In genomic region chr9:103483471-103484096, GRCh38 we compare ENCODE assay signal across 24 cellular contexts.
DNase-seq lines count a peak whose midpoint lies in the region; ATAC-seq, FAIRE-seq and TF ChIP-seq lines count a peak whose summit lies in the region.
"Had no signal": no experiment of that assay in that cellular context is flagged by ENCODE, and none has a peak within 500 bp of the region (broad histone marks: within the 10 kb centered on the region; RNA-seq: fewer than 3 reads in every experiment).

No MANE protein-coding gene starts in this region.

- no peaks in the 10 kb centered on the region for H3K4me1 Mint-ChIP-seq in activated CD4-positive, alpha-beta memory T cell treated with anti-CD3 and anti-CD28 coated beads, Interleukin-2, amount 10 ng/mL, durations not matched to agents 7 days and 5 days
- H3K4me1 Mint-ChIP-seq: B cell; CD4-positive, CD25-positive, alpha-beta regulatory T cell; GM23338 had no signal

- H2AFZ ChIP-seq in PC-9 = peak overlapping the region; percentile 44; the same call in 1 of the 2 replicates
- H2AFZ ChIP-seq: GM23338 had no signal

- TF ChIP-seq CTCF in PC-9 (conservative IDR thresholded peaks at IDR 0.05) = no peak
- no peak for TF ChIP-seq CTCF in kidney (IDR thresholded peaks at IDR 0.05; ENCODE audit: borderline replicate concordance, extremely low read depth, insufficient read depth)

- H3K4me3 ChIP-seq in PC-9 (no peak overlapping the region), kidney (ENCODE audit: low read length in 2 of 2) (no peak overlapping the region)
- H3K4me3 ChIP-seq: BLaER1, GM23338 had no signal

- CTCF ChIA-PET in PC-9 (lab: Charles Lee) = no interaction called here
- CTCF ChIA-PET in activated CD4-positive, alpha-beta memory T cell treated with anti-CD3 and anti-CD28 coated beads, Interleukin-2, amount 10 ng/mL, durations not matched to agents 7 days and 5 days (lab: Charles Lee) = no interaction called here

- H3K27ac Mint-ChIP-seq in activated CD4-positive, alpha-beta memory T cell treated with anti-CD3 and anti-CD28 coated beads, Interleukin-2, amount 10 ng/mL, durations not matched to agents 7 days and 5 days = no peak overlapping the region
- H3K27ac Mint-ChIP-seq: B cell; CD4-positive, CD25-positive, alpha-beta regulatory T cell; CD8-positive, alpha-beta T cell; GM23338; H9 had no signal

- POLR2A ChIA-PET in PC-9 (lab: Charles Lee; ENCODE audit: unreplicated experiment) = no interaction called here
- POLR2A ChIA-PET in activated CD4-positive, alpha-beta memory T cell treated with anti-CD3 and anti-CD28 coated beads, Interleukin-2, amount 10 ng/mL, durations not matched to agents 7 days and 5 days (lab: Charles Lee) = no interaction called here

- H3K9ac ChIP-seq in kidney (ENCODE audit: low read length in 2 of 2) = no peak overlapping the region
- H3K9ac ChIP-seq: BLaER1 had no signal

- ATAC-seq in Right ventricle myocardium inferior = no peak
- no peak for ATAC-seq in left ventricle myocardium superior
- ATAC-seq in sciatic nerve = peak; percentile 15
- no peak for ATAC-seq in GM21390 (IDR thresholded peaks at IDR 0.05; ENCODE audit: unreplicated experiment)
- ATAC-seq: CD8-positive, alpha-beta T cell; GM23338; HCT116 had no signal

- H3K9me3 Mint-ChIP-seq in activated CD4-positive, alpha-beta memory T cell treated with anti-CD3 and anti-CD28 coated beads, Interleukin-2, amount 10 ng/mL, durations not matched to agents 7 days and 5 days = peaks cover 17% of the 10 kb centered on the region

- H3F3A ChIP-seq in PC-9 (ENCODE audit: insufficient read depth, low read depth) = no peaks in the 10 kb centered on the region

- H3K27ac ChIP-seq in PC-9 (no peak overlapping the region), kidney (ENCODE audit: low read depth in 2 of 2, low read length in 2 of 2) (no peak overlapping the region)
- H3K27ac ChIP-seq: 22Rv1, BLaER1, C4-2B had no signal

- intact Hi-C loops in Right ventricle myocardium inferior (cut with DNase I) = no loop called here
- intact Hi-C loops in left ventricle myocardium superior (cut with micrococcal nuclease) = no loop called here
- intact Hi-C loops in PC-9 (cut with micrococcal nuclease; ENCODE audit: unreplicated experiment) = no loop called here
- intact Hi-C loops in kidney (cut with DNase I) = no loop called here
- intact Hi-C loops in sciatic nerve (cut with DNase I) = no loop called here

- H3K4me2 ChIP-seq in PC-9 = no peak overlapping the region
- H3K4me2 ChIP-seq: BLaER1, GM23338 had no signal

- H3K36me3 ChIP-seq in PC-9 (ENCODE audit: low read depth) (no peaks in the 10 kb centered on the region), kidney (ENCODE audit: control insufficient read depth in 1 of 2, insufficient read depth in 2 of 2, low read length in 2 of 2) (no peaks in the 10 kb centered on the region)
- H3K36me3 ChIP-seq: BLaER1 had no signal

- DNase-seq in Right ventricle myocardium inferior (ENCODE audit: missing footprints) = peak; percentile 61
- DNase-seq in left ventricle myocardium superior = no peak
- DNase-seq in PC-9 = no peak
- DNase-seq in kidney = peak; percentile 66
- DNase-seq in sciatic nerve (ENCODE audit: low spot score) = no peak
- DNase-seq in activated CD4-positive, alpha-beta memory T cell treated with anti-CD3 and anti-CD28 coated beads, Interleukin-2, amount 10 ng/mL, durations not matched to agents 7 days and 5 days = no peak
- DNase-seq in MV-4-11 (lab: John Stamatoyannopoulos, UW) = no peak
- DNase-seq: Caco-2; CD4-positive, CD25-positive, alpha-beta regulatory T cell; CD8-positive, alpha-beta T cell; DMS153; DND-41; H9 had no signal

- H3K9me2 ChIP-seq in PC-9 (ENCODE audit: insufficient read depth) = no peaks in the 10 kb centered on the region

- no peaks in the 10 kb centered on the region for H4K20me1 ChIP-seq in PC-9 (ENCODE audit: insufficient read depth)
- H4K20me1 ChIP-seq: BLaER1 had no signal

- no peaks in the 10 kb centered on the region; the same call in 1 of the 2 replicates for H3K9me3 ChIP-seq in PC-9 (ENCODE audit: insufficient read depth, low read depth)
- no peaks in the 10 kb centered on the region for H3K9me3 ChIP-seq in kidney (ENCODE audit: control insufficient read depth in 1 of 2, low read length in 2 of 2)
- H3K9me3 ChIP-seq: Caco-2 had no signal

- H3K4me3 Mint-ChIP-seq in activated CD4-positive, alpha-beta memory T cell treated with anti-CD3 and anti-CD28 coated beads, Interleukin-2, amount 10 ng/mL, durations not matched to agents 7 days and 5 days = no peak overlapping the region
- H3K4me3 Mint-ChIP-seq: B cell; CD4-positive, CD25-positive, alpha-beta regulatory T cell; CD8-positive, alpha-beta T cell; GM23338; H9 had no signal

- no peak for FAIRE-seq in kidney (lab: Jason Lieb, UNC)
- FAIRE-seq: A204.1, G401.6, GM12892, GM19239 had no signal

- H3K27me3 Mint-ChIP-seq in activated CD4-positive, alpha-beta memory T cell treated with anti-CD3 and anti-CD28 coated beads, Interleukin-2, amount 10 ng/mL, durations not matched to agents 7 days and 5 days = no peaks in the 10 kb centered on the region
- H3K27me3 Mint-ChIP-seq: B cell; CD4-positive, CD25-positive, alpha-beta regulatory T cell had no signal

- no peaks in the 10 kb centered on the region for H3K4me1 ChIP-seq in PC-9 (replicated peaks; ENCODE audit: insufficient read depth)
- H3K4me1 ChIP-seq in kidney (ENCODE audit: control insufficient read depth in 1 of 2, insufficient read depth in 1 of 2, low read depth in 1 of 2, low read length in 2 of 2) = no peaks in the 10 kb centered on the region
- H3K4me1 ChIP-seq: BLaER1, Caco-2 had no signal

- no peaks in the 10 kb centered on the region for H3K79me2 ChIP-seq in PC-9 (ENCODE audit: low read depth)

- H3K27me3 ChIP-seq in PC-9 (ENCODE audit: insufficient read depth, low read depth) = no peaks in the 10 kb centered on the region
- H3K27me3 ChIP-seq: BLaER1 had no signal

- no TSS peak for BruUV-seq in PC-9 (replicated peaks; lab: Mats Ljungman, UMichigan)

- H3K36me3 Mint-ChIP-seq in activated CD4-positive, alpha-beta memory T cell treated with anti-CD3 and anti-CD28 coated beads, Interleukin-2, amount 10 ng/mL, durations not matched to agents 7 days and 5 days (ENCODE audit: low read depth) = no peaks in the 10 kb centered on the region
- H3K36me3 Mint-ChIP-seq: CD4-positive, CD25-positive, alpha-beta regulatory T cell; CD8-positive, alpha-beta T cell had no signal

Comparison
In these comparisons a context has a peak if more than half of its experiments do, and no peak if none do; other contexts are left out.
1. DNase-seq: peak in Right ventricle myocardium inferior (single experiment) and kidney (single experiment); none in left ventricle myocardium superior (single experiment), PC-9 (0 of 2), sciatic nerve (single experiment), activated CD4-positive, alpha-beta memory T cell treated with anti-CD3 and anti-CD28 coated beads, Interleukin-2, amount 10 ng/mL, durations not matched to agents 7 days and 5 days (single experiment) and MV-4-11 (single experiment).